ENCODE assay signal across 8 cellular contexts in genomic region chr19:14495678-14496028, GRCh38. TPM values are rescaled to one million over a fixed set of nuclear protein-coding genes. Genes with fewer than 3 reads are reported as not detected.
DNase-seq lines count a peak whose midpoint lies in the region; ATAC-seq, FAIRE-seq and TF ChIP-seq lines count a peak whose summit lies in the region.

No MANE protein-coding gene starts in this region.

- no peaks in the 10 kb centered on the region for H3K27me3 ChIP-seq in BE2C
- no peaks in the 10 kb centered on the region for H3K27me3 ChIP-seq in HUES48 (ENCODE audit: control insufficient read depth, insufficient read depth, low read length)
- H3K27me3 ChIP-seq in muscle layer of duodenum (ENCODE audit: low read depth, low read length): no peaks in the 10 kb centered on the region

- no peak for FAIRE-seq in H54 (lab: Jason Lieb, UNC)

- 0 out of 2 replicates have a peak overlapping the region, but pooled peaks have one; percentile 40 for H3K9ac ChIP-seq in HUES48 (ENCODE audit: low read depth, low read length)

- H3K9me3 ChIP-seq in BE2C (no peaks in the 10 kb centered on the region), HUES48 (ENCODE audit: control insufficient read depth, insufficient read depth, low read length) (no peaks in the 10 kb centered on the region), muscle layer of duodenum (ENCODE audit: control insufficient read depth in 1 of 2, low read length in 2 of 2) (no peaks in the 10 kb centered on the region)

- peak overlapping the region; percentile 35 for H3K27ac ChIP-seq in HUES48 (ENCODE audit: low read depth, low read length)
- peak overlapping the region; percentile 69 for H3K27ac ChIP-seq in cingulate gyrus (ENCODE audit: low read depth, low read length)
- H3K27ac ChIP-seq in muscle layer of duodenum (ENCODE audit: low read length): no peak overlapping the region

- no peak for ATAC-seq in GM21526 (IDR thresholded peaks at IDR 0.05; ENCODE audit: low FRiP score, unreplicated experiment)

- no peak for TF ChIP-seq CTCF in BE2C (IDR thresholded peaks at IDR 0.05; ENCODE audit: low read depth, low read length)

- peaks cover 5% of the 10 kb centered on the region; the same call in 1 of the 2 replicates for H3K36me3 ChIP-seq in BE2C
- peaks cover 4% of the 10 kb centered on the region; the same call in 1 of the 2 replicates for H3K36me3 ChIP-seq in HUES48 (ENCODE audit: control insufficient read depth, insufficient read depth, low read length)
- H3K36me3 ChIP-seq in muscle layer of duodenum (ENCODE audit: control insufficient read depth in 1 of 2, insufficient read depth in 2 of 2, low read length in 2 of 2): no peaks in the 10 kb centered on the region

- H3K4me1 ChIP-seq in BE2C (no peaks in the 10 kb centered on the region), HUES48 (ENCODE audit: control insufficient read depth, insufficient read depth, low read length) (peaks cover 5% of the 10 kb centered on the region; the same call in 1 of the 2 replicates), muscle layer of duodenum (ENCODE audit: control insufficient read depth in 1 of 2, insufficient read depth in 2 of 2, low read length in 2 of 2) (peaks cover 5 to 29% of the 10 kb centered on the region in 2 donors)

- peak overlapping the region; percentile 77 for H3K4me3 ChIP-seq in BE2C (ENCODE audit: low read depth, low read length)
- peak overlapping the region; percentile 85 for H3K4me3 ChIP-seq in HUES48 (ENCODE audit: low read depth, low read length)
- peak overlapping the region; percentile 77 to 79 for H3K4me3 ChIP-seq in muscle layer of duodenum (ENCODE audit: low read depth in 1 of 2, low read length in 2 of 2)

- DNase-seq in BE2C: no peak
- DNase-seq in H54 (ENCODE audit: insufficient read length, low spot score): no peak
- DNase-seq in DMS153 treated with DMSO at 0.1 percent for 48 hours (lab: John Stamatoyannopoulos, UW; ENCODE audit: unreplicated experiment): no peak
- no peak for DNase-seq in amniotic stem cell (lab: John Stamatoyannopoulos, UW)

- TF ChIP-seq POLR2A in H54 (IDR thresholded peaks at IDR 0.05; ENCODE audit: low read depth, low read length): no peak

RNA-seq across cellular contexts. Expression of gene GIPC1, which starts 0.3 kb away (rescaled TPM):
- 188 TPM for polyA plus RNA-seq in BE2C (2012; ENCODE audit: insufficient read depth, insufficient read length, low read depth)

RNA-seq across cellular contexts. Expression of gene PTGER1, which starts 20.5 kb away (rescaled TPM):
- polyA plus RNA-seq in BE2C (2012; ENCODE audit: insufficient read depth, insufficient read length, low read depth): 29.0 TPM

RNA-seq across cellular contexts. Expression of gene DNAJB1, which starts 22.5 kb away (rescaled TPM):
- 90.6 TPM for polyA plus RNA-seq in BE2C (2012; ENCODE audit: insufficient read depth, insufficient read length, low read depth)

RNA-seq across cellular contexts. Expression of gene TECR, which starts 33.7 kb away (rescaled TPM):
- 236 TPM for polyA plus RNA-seq in BE2C (2012; ENCODE audit: insufficient read depth, insufficient read length, low read depth)
